ENCODE assay signal across 20 cellular contexts in genomic region chr2:185578293-185578692, GRCh38.
DNase-seq lines count a peak whose midpoint lies in the region; ATAC-seq and TF ChIP-seq lines count a peak whose summit lies in the region.
"Had no signal": no experiment of that assay in that cellular context is flagged by ENCODE, and none has a peak within 500 bp of the region (broad histone marks: within the 10 kb centered on the region; RNA-seq: fewer than 3 reads in every experiment).

No MANE protein-coding gene starts in this region.

- no peak for TF ChIP-seq EP300 in upper lobe of left lung (IDR thresholded peaks at IDR 0.05)

- no peaks in the 10 kb centered on the region for H3K27me3 ChIP-seq in upper lobe of left lung

- H3K4me3 ChIP-seq in upper lobe of left lung, result no peak overlapping the region

- no peaks in the 10 kb centered on the region for H3K4me1 ChIP-seq in upper lobe of left lung

- no peaks in the 10 kb centered on the region for H3K4me1 Mint-ChIP-seq in stimulated activated memory B cell treated with anti-CD40 and anti-IgM and Interleukin-4, amounts not matched to agents 10 μg/mL and 1 μg/mL and 100 μg/mL, for 72 hours
- H3K4me1 Mint-ChIP-seq: CD4-positive, CD25-positive, alpha-beta regulatory T cell had no signal

- H3K9me3 ChIP-seq in upper lobe of left lung, result no peaks in the 10 kb centered on the region
- H3K9me3 ChIP-seq: SK-N-SH had no signal

- no peak overlapping the region for H3K4me3 Mint-ChIP-seq in stimulated activated memory B cell treated with anti-CD40 and anti-IgM and Interleukin-4, amounts not matched to agents 10 μg/mL and 1 μg/mL and 100 μg/mL, for 72 hours
- H3K4me3 Mint-ChIP-seq: CD4-positive, CD25-positive, alpha-beta regulatory T cell had no signal

- WGBS in upper lobe of left lung, 2 donors, result 69 to 78% methylated on average over 3 of the region's 3 CpGs

- no peaks in the 10 kb centered on the region for H3K36me3 Mint-ChIP-seq in stimulated activated memory B cell treated with anti-CD40 and anti-IgM and Interleukin-4, amounts not matched to agents 10 μg/mL and 1 μg/mL and 100 μg/mL, for 72 hours
- H3K36me3 Mint-ChIP-seq: CD4-positive, CD25-positive, alpha-beta regulatory T cell had no signal

- no peaks in the 10 kb centered on the region for H3K27me3 Mint-ChIP-seq in stimulated activated memory B cell treated with anti-CD40 and anti-IgM and Interleukin-4, amounts not matched to agents 10 μg/mL and 1 μg/mL and 100 μg/mL, for 72 hours
- H3K27me3 Mint-ChIP-seq: CD4-positive, CD25-positive, alpha-beta regulatory T cell had no signal

- H3K27ac Mint-ChIP-seq in stimulated activated memory B cell treated with anti-CD40 and anti-IgM and Interleukin-4, amounts not matched to agents 10 μg/mL and 1 μg/mL and 100 μg/mL, for 72 hours, result no peak overlapping the region
- H3K27ac Mint-ChIP-seq: CD4-positive, CD25-positive, alpha-beta regulatory T cell had no signal

- DNase-seq in NCI-H526 (lab: John Stamatoyannopoulos, UW) (peak; percentile 80 to 89), 8988T (no peak), globus pallidus (ENCODE audit: low spot score) (no peak), upper lobe of left lung (no peak)
- DNase-seq: CD4-positive, CD25-positive, alpha-beta regulatory T cell; DMS53; GOT3; NCI-H1092; NCI-H1694; NCI-H446; NCI-H82; SK-N-SH had no signal

- H3K36me3 ChIP-seq in upper lobe of left lung, result no peaks in the 10 kb centered on the region

- ATAC-seq in GM18861 (IDR thresholded peaks at IDR 0.05; ENCODE audit: unreplicated experiment) (peak; percentile 95), GM19467 (IDR thresholded peaks at IDR 0.05; ENCODE audit: unreplicated experiment) (peak; percentile 54), HG03097 (IDR thresholded peaks at IDR 0.05; ENCODE audit: low FRiP score, unreplicated experiment) (peak; percentile 61), upper lobe of left lung (ENCODE audit: low FRiP score in 2 of 2) (no peak)
- no peak for ATAC-seq in stimulated activated memory B cell treated with anti-CD40 and anti-IgM and Interleukin-4, amounts not matched to agents 10 μg/mL and 1 μg/mL and 100 μg/mL, for 72 hours
- ATAC-seq: HepG2, Panc1, Right ventricle myocardium inferior had no signal

- H3K27ac ChIP-seq in upper lobe of left lung, result no peak overlapping the region
- H3K27ac ChIP-seq: KMS-11 had no signal

- TF ChIP-seq CTCF in upper lobe of left lung (IDR thresholded peaks at IDR 0.05), result no peak

- no peaks in the 10 kb centered on the region for H3K9me3 Mint-ChIP-seq in stimulated activated memory B cell treated with anti-CD40 and anti-IgM and Interleukin-4, amounts not matched to agents 10 μg/mL and 1 μg/mL and 100 μg/mL, for 72 hours

- TF ChIP-seq POLR2A in upper lobe of left lung (IDR thresholded peaks at IDR 0.05), result no peak

Comparison
In these comparisons a context has a peak if more than half of its experiments do, and no peak if none do; other contexts are left out.
1. ATAC-seq: peak in GM18861 (single experiment), GM19467 (single experiment) and HG03097 (single experiment); none in stimulated activated memory B cell treated with anti-CD40 and anti-IgM and Interleukin-4, amounts not matched to agents 10 μg/mL and 1 μg/mL and 100 μg/mL, for 72 hours (single experiment) and upper lobe of left lung (0 of 2).
2. DNase-seq: peak in NCI-H526 (2 of 2); none in 8988T (single experiment), globus pallidus (single experiment) and upper lobe of left lung (0 of 2).